16 cellular contexts compared by ENCODE assay signal in the genomic region with DNA sequence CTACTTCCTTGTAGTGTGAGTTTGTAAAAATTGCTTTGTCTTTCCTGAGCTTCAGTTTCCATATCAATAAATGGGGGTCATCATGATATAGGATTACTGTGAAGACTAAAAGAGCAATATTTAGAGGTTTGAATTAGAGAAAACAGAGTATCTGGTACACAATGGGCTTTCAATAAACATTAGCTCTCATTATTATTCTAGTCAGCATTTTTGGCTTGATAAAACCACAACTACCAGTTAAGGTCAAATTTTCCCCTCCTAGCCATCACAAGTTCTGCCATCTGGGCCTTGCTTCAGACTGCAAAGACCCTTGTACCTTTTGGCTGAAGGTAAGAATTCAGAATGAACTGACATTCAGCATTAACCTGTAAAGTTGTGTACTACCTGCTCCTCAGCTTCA. TPM values are rescaled to one million over a fixed set of nuclear protein-coding genes. Genes with fewer than 3 reads are reported as not detected.
DNase-seq lines count a peak whose midpoint lies in the region; ATAC-seq and TF ChIP-seq lines count a peak whose summit lies in the region.
"Had no signal": no experiment of that assay in that cellular context is flagged by ENCODE, and none has a peak within 500 bp of the region (broad histone marks: within the 10 kb centered on the region; RNA-seq: fewer than 3 reads in every experiment).

No MANE protein-coding gene starts in this region.

- H4K20me1 ChIP-seq in mammary epithelial cell (ENCODE audit: insufficient read depth, low read length) (no peaks in the 10 kb centered on the region), IMR-90 (ENCODE audit: insufficient read depth, low read length) (peaks cover 10% of the 10 kb centered on the region)
- H4K20me1 ChIP-seq: BLaER1 had no signal

- H3K27me3 Mint-ChIP-seq in MCF 10A (ENCODE audit: insufficient read depth, unreplicated experiment) = no peaks in the 10 kb centered on the region
- H3K27me3 Mint-ChIP-seq in endodermal cell (ENCODE audit: insufficient read depth) = no peaks in the 10 kb centered on the region
- H3K27me3 Mint-ChIP-seq: CD4-positive, CD25-positive, alpha-beta regulatory T cell had no signal

- peaks cover 27% of the 10 kb centered on the region for H3K4me1 ChIP-seq in mammary epithelial cell (ENCODE audit: insufficient read depth, low read length)
- H3K4me1 ChIP-seq in IMR-90 (ENCODE audit: control insufficient read depth, insufficient read depth, low read length) = peaks cover 13% of the 10 kb centered on the region
- no peaks in the 10 kb centered on the region for H3K4me1 ChIP-seq in endodermal cell (ENCODE audit: control insufficient read depth, insufficient read depth, low read length)
- H3K4me1 ChIP-seq in sigmoid colon = peaks cover 0 to 17% (median 4%) of the 10 kb centered on the region in 4 donors

- no peak overlapping the region for H3K4me3 Mint-ChIP-seq in MCF 10A (ENCODE audit: unreplicated experiment)
- no peak overlapping the region for H3K4me3 Mint-ChIP-seq in endodermal cell
- H3K4me3 Mint-ChIP-seq: CD4-positive, CD25-positive, alpha-beta regulatory T cell had no signal

- no peak overlapping the region for H3K4ac ChIP-seq in IMR-90 (ENCODE audit: low read depth, low read length)

- H2BK15ac ChIP-seq in IMR-90 (ENCODE audit: low read depth, low read length) = no peak overlapping the region

- no peak for TF ChIP-seq EP300 in sigmoid colon (IDR thresholded peaks at IDR 0.05)

- H2BK20ac ChIP-seq in IMR-90 (ENCODE audit: low read depth, low read length) = no peak overlapping the region

- H3K56ac ChIP-seq in IMR-90 (ENCODE audit: extremely low read depth, insufficient read depth, low read length) = no peak overlapping the region

- H3K27me3 ChIP-seq in mammary epithelial cell (ENCODE audit: insufficient read depth, low read length) (no peaks in the 10 kb centered on the region), IMR-90 (ENCODE audit: control insufficient read depth, insufficient read depth, low read length) (no peaks in the 10 kb centered on the region), endodermal cell (ENCODE audit: control insufficient read depth, insufficient read depth, low read length, poor library complexity, severe bottlenecking) (no peaks in the 10 kb centered on the region), sigmoid colon (no peaks in the 10 kb centered on the region)
- H3K27me3 ChIP-seq: BLaER1 had no signal

- H2BK5ac ChIP-seq in IMR-90 (ENCODE audit: low read depth, low read length, poor library complexity, severe bottlenecking) = no peak overlapping the region

- H4K5ac ChIP-seq in IMR-90 (ENCODE audit: low read depth, low read length) = no peak overlapping the region

- H3K79me1 ChIP-seq in IMR-90 (ENCODE audit: low read depth in 1 of 2, low read length in 2 of 2) = peaks cover 0 to 17% of the 10 kb centered on the region in 2 experiments; a peak in 2 of 4 replicates

- intact Hi-C loops in MCF 10A (cut with micrococcal nuclease) = no loop called here
- intact Hi-C loops in mammary epithelial cell (cut with micrococcal nuclease) = no loop called here
- intact Hi-C loops in IMR-90 (cut with micrococcal nuclease) = no loop called here
- intact Hi-C loops in sigmoid colon (cut with DNase I) = no loop called here

- no peak for TF ChIP-seq CTCF in MCF 10A (IDR thresholded peaks at IDR 0.05; ENCODE audit: unreplicated experiment)
- TF ChIP-seq CTCF in mammary epithelial cell (conservative IDR thresholded peaks at IDR 0.05 in 1 of 2, IDR thresholded peaks at IDR 0.05 in 1 of 2; ENCODE audit: extremely low read depth in 1 of 2, insufficient read depth in 1 of 2, low read depth in 1 of 2, low read length in 2 of 2) = no peak
- TF ChIP-seq CTCF in IMR-90 (conservative IDR thresholded peaks at IDR 0.05; ENCODE audit: low read depth, low read length) = no peak
- no peak for TF ChIP-seq CTCF in endodermal cell (conservative IDR thresholded peaks at IDR 0.05)
- TF ChIP-seq CTCF in sigmoid colon (IDR thresholded peaks at IDR 0.05) = no peak

- no peaks in the 10 kb centered on the region for H3K9me3 Mint-ChIP-seq in MCF 10A (ENCODE audit: unreplicated experiment)
- no peaks in the 10 kb centered on the region for H3K9me3 Mint-ChIP-seq in endodermal cell

- H2AK9ac ChIP-seq in IMR-90 (replicated peaks; ENCODE audit: low read depth, low read length, poor library complexity) = no peak overlapping the region

- DNase-seq in MCF 10A (ENCODE audit: unreplicated experiment) (no peak), mammary epithelial cell (no peak), IMR-90 (no peak), endodermal cell (no peak), T1000 (lab: John Stamatoyannopoulos, UW) (no peak), sigmoid colon (no peak)
- DNase-seq: AML-193; CD4-positive, CD25-positive, alpha-beta regulatory T cell; DMS153; DND-41; GDM1; Karpas-422 had no signal

- no peak overlapping the region for H4K91ac ChIP-seq in IMR-90 (ENCODE audit: insufficient read depth, low read depth, low read length)

- H2AFZ ChIP-seq in mammary epithelial cell (ENCODE audit: low read depth, low read length) = no peak overlapping the region
- no peak overlapping the region for H2AFZ ChIP-seq in IMR-90 (replicated peaks; ENCODE audit: low read length, poor library complexity)

- ATAC-seq in IMR-90 (ENCODE audit: low read depth) (no peak), HG02759 (IDR thresholded peaks at IDR 0.05; ENCODE audit: unreplicated experiment) (no peak)
- ATAC-seq: HCT116 had no signal

- CTCF ChIA-PET in MCF 10A (lab: Yijun Ruan, JAX) = no interaction called here
- CTCF ChIA-PET in mammary epithelial cell (lab: Charles Lee; ENCODE audit: low non-redundant PET) = no interaction called here
- CTCF ChIA-PET in IMR-90 (lab: Yijun Ruan, JAX) = no interaction called here

- H3K36me3 ChIP-seq in mammary epithelial cell (ENCODE audit: insufficient read depth, low read length) = peaks cover 8% of the 10 kb centered on the region
- H3K36me3 ChIP-seq in IMR-90 (ENCODE audit: control insufficient read depth, insufficient read depth, low read length) = peaks cover 14% of the 10 kb centered on the region
- peaks cover 78% of the 10 kb centered on the region for H3K36me3 ChIP-seq in endodermal cell (ENCODE audit: control insufficient read depth, insufficient read depth, low read length)
- peaks cover 0 to 41% (median 3%) of the 10 kb centered on the region in 4 donors for H3K36me3 ChIP-seq in sigmoid colon
- H3K36me3 ChIP-seq: BLaER1 had no signal

- BruUV-seq in MCF 10A (replicated peaks; lab: Mats Ljungman, UMichigan) (no TSS peak), mammary epithelial cell (replicated peaks; lab: Mats Ljungman, UMichigan) (no TSS peak), IMR-90 (replicated peaks; lab: Mats Ljungman, UMichigan) (no TSS peak)

- in situ Hi-C loops in mammary epithelial cell (cut with MboI; ENCODE audit: low sequenced_read_pairs in 2 of 2) (no loop called here), IMR-90 (cut with MboI; ENCODE audit: low sequenced_read_pairs) (no loop called here)

- peak overlapping the region; percentile 42 for H3K27ac Mint-ChIP-seq in MCF 10A (ENCODE audit: low read depth, unreplicated experiment)
- H3K27ac Mint-ChIP-seq in endodermal cell = peak overlapping the region; percentile 66
- H3K27ac Mint-ChIP-seq: CD4-positive, CD25-positive, alpha-beta regulatory T cell had no signal

- H3K4me1 Mint-ChIP-seq in MCF 10A (ENCODE audit: insufficient read depth, unreplicated experiment) (peaks cover 15% of the 10 kb centered on the region), endodermal cell (no peaks in the 10 kb centered on the region)
- H3K4me1 Mint-ChIP-seq: CD4-positive, CD25-positive, alpha-beta regulatory T cell had no signal

- H3K36me3 Mint-ChIP-seq in MCF 10A (ENCODE audit: insufficient read depth, unreplicated experiment) = peaks cover 74% of the 10 kb centered on the region
- peaks cover 80% of the 10 kb centered on the region for H3K36me3 Mint-ChIP-seq in endodermal cell (ENCODE audit: low read depth)
- H3K36me3 Mint-ChIP-seq: CD4-positive, CD25-positive, alpha-beta regulatory T cell had no signal

- H3K27ac ChIP-seq in mammary epithelial cell (ENCODE audit: insufficient read depth, low read depth, low read length) = no peak overlapping the region
- no peak overlapping the region for H3K27ac ChIP-seq in IMR-90 (ENCODE audit: insufficient read depth, low read length)
- no peak overlapping the region for H3K27ac ChIP-seq in endodermal cell (ENCODE audit: low read depth, low read length)
- H3K27ac ChIP-seq in sigmoid colon = no peak overlapping the region
- H3K27ac ChIP-seq: 22Rv1, BLaER1 had no signal

- no peak overlapping the region for H2AK5ac ChIP-seq in IMR-90 (ENCODE audit: low read depth, low read length)

- H3K18ac ChIP-seq in IMR-90 (ENCODE audit: low read depth, low read length) = no peak overlapping the region

- POLR2A ChIA-PET in MCF 10A (lab: Yijun Ruan, JAX) (interaction anchor here (0.7 kb wide), 1 partner anchor 203 kb away, joined by 3 read pairs; a partner anchor contains a TSS), IMR-90 (lab: Charles Lee; ENCODE audit: unreplicated experiment) (no interaction called here)

- H3K9me3 ChIP-seq in mammary epithelial cell (replicated peaks; ENCODE audit: insufficient read depth, low read length) (no peaks in the 10 kb centered on the region), IMR-90 (ENCODE audit: control insufficient read depth, insufficient read depth, low read length) (no peaks in the 10 kb centered on the region), endodermal cell (ENCODE audit: control insufficient read depth, low read length) (no peaks in the 10 kb centered on the region), sigmoid colon (no peaks in the 10 kb centered on the region)
- H3K9me3 ChIP-seq: BLaER1 had no signal

- no peak overlapping the region for H3K9ac ChIP-seq in mammary epithelial cell (ENCODE audit: insufficient read depth, low read length)
- H3K9ac ChIP-seq in IMR-90 (ENCODE audit: low read depth, low read length) = no peak overlapping the region
- H3K9ac ChIP-seq in endodermal cell (ENCODE audit: extremely low read depth, low read length, poor library complexity, severe bottlenecking) = no peak overlapping the region
- H3K9ac ChIP-seq: BLaER1 had no signal

- no peak overlapping the region for H3K4me3 ChIP-seq in mammary epithelial cell (replicated peaks in 1 of 3; ENCODE audit: insufficient read depth in 1 of 3, low read depth in 2 of 3, low read length in 3 of 3)
- no peak overlapping the region for H3K4me3 ChIP-seq in IMR-90 (ENCODE audit: insufficient read depth, low read depth, low read length)
- no peak overlapping the region for H3K4me3 ChIP-seq in endodermal cell (ENCODE audit: low read length)
- no peak overlapping the region for H3K4me3 ChIP-seq in sigmoid colon
- H3K4me3 ChIP-seq: BLaER1 had no signal

- TF ChIP-seq POLR2A in IMR-90 (IDR thresholded peaks at IDR 0.05; ENCODE audit: low read depth, low read length) (no peak), sigmoid colon (IDR thresholded peaks at IDR 0.05) (no peak)

- TF ChIP-seq RAD21 in IMR-90 (IDR thresholded peaks at IDR 0.05; ENCODE audit: low read length) = no peak

- dilution Hi-C loops in mammary epithelial cell (cut with HindIII; ENCODE audit: low sequenced_read_pairs) = no loop called here
- dilution Hi-C loops in IMR-90 (cut with HindIII; ENCODE audit: low sequenced_read_pairs, unreplicated experiment) = no loop called here

- H4K8ac ChIP-seq in IMR-90 (ENCODE audit: low read depth in 2 of 2, low read length in 2 of 2) = no peak overlapping the region

- H2BK120ac ChIP-seq in IMR-90 (ENCODE audit: low read depth, low read length) = no peak overlapping the region

- H3K9me1 ChIP-seq in IMR-90 (ENCODE audit: insufficient read depth, low read length) = peaks cover 7% of the 10 kb centered on the region

- H3K23ac ChIP-seq in IMR-90 (ENCODE audit: low read depth, low read length) = no peak overlapping the region

- no peak overlapping the region for H3K14ac ChIP-seq in IMR-90 (replicated peaks; ENCODE audit: low read depth, low read length)

- H3K4me2 ChIP-seq in mammary epithelial cell (ENCODE audit: insufficient read depth, low read depth, low read length) = no peak overlapping the region
- no peak overlapping the region for H3K4me2 ChIP-seq in IMR-90 (ENCODE audit: low read depth, low read length)
- H3K4me2 ChIP-seq: BLaER1 had no signal

- no peaks in the 10 kb centered on the region for H3K79me2 ChIP-seq in mammary epithelial cell (ENCODE audit: insufficient read depth, low read length)

RNA-seq across cellular contexts. Expression of a gene that starts 52.5 kb away (rescaled TPM):
- total RNA-seq in MCF 10A (2022) (0.09 and 0.20 TPM in 2 replicates), mammary epithelial cell (under 1 TPM; 0.09 to 0.17 TPM), IMR-90 (2012; rRNA removed) (0.18 and 0.28 TPM in 2 replicates), endodermal cell (100 to 1,000 TPM in 1 of 2 donors, 10 to 100 TPM in 1; 54.8 to 107 TPM), sigmoid colon (10 to 100 TPM in 2 of 4 donors, 1 to 10 TPM in 2; 7.9 to 14.7 (median 9.3) TPM)
- polyA plus RNA-seq in mammary epithelial cell (not detected), IMR-90 (2012; rRNA removed) (1.1 and 1.2 TPM in 2 replicates), sigmoid colon (10 to 100 TPM in 1 of 3 donors, 1 to 10 TPM in 2; 3.7 to 10.2 (median 8.0) TPM)
- polyA minus RNA-seq in mammary epithelial cell = not detected
- polyA plus RNA-seq in IMR-90 (2012; cell fraction: cytosol; rRNA removed) = 1.1 and 1.9 TPM in 2 replicates
- polyA plus RNA-seq in IMR-90 (2012; cell fraction: nucleus; rRNA removed; ENCODE audit: low replicate concordance) = 0.33 and 0.64 TPM in 2 replicates
- polyA plus RNA-seq in endodermal cell (2013, experiment 1 of 2) = 38.5 TPM
- polyA plus RNA-seq in endodermal cell (2013, experiment 2 of 2) = 42.6 TPM
- total RNA-seq: CD4-positive, CD25-positive, alpha-beta regulatory T cell had no signal
- polyA plus RNA-seq: CD4-positive, CD25-positive, alpha-beta regulatory T cell had no signal
